ENCODE assay signal across 11 cellular contexts in genomic region chr17:45110676-45111611, GRCh38. TPM values are rescaled to one million over a fixed set of nuclear protein-coding genes. Genes with fewer than 3 reads are reported as not detected.
DNase-seq lines count a peak whose midpoint lies in the region; ATAC-seq and TF ChIP-seq lines count a peak whose summit lies in the region.
"Had no signal": no experiment of that assay in that cellular context is flagged by ENCODE, and none has a peak within 500 bp of the region (broad histone marks: within the 10 kb centered on the region; RNA-seq: fewer than 3 reads in every experiment).

No MANE protein-coding gene starts in this region.

- BruUV-seq in HCT116 (replicated peaks; lab: Mats Ljungman, UMichigan), result no TSS peak

- RAD21 ChIA-PET in HCT116 (lab: Charles Lee; ENCODE audit: low non-redundant PET in 1 of 2, low total read pairs in 2 of 2, uncharacterized antibody in 2 of 2, unreplicated experiment in 2 of 2), result no interaction called here

- H3K79me2 ChIP-seq in HCT116 (ENCODE audit: insufficient read depth, low read length), result no peaks in the 10 kb centered on the region
- H3K79me2 ChIP-seq: parathyroid adenoma had no signal

- H3K36me3 ChIP-seq in HCT116 (ENCODE audit: control insufficient read depth in 1 of 2, insufficient read depth in 2 of 2, low read length in 2 of 2) (peaks cover 6 to 21% of the 10 kb centered on the region in 2 experiments; a peak in 3 of 4 replicates), stomach smooth muscle (ENCODE audit: control insufficient read depth in 2 of 2, insufficient read depth in 2 of 2, low read length in 2 of 2) (peaks cover 16 to 27% of the 10 kb centered on the region in 2 donors)

- peak overlapping the region; percentile 14; the same call in 1 of the 2 replicates for H3K4me2 ChIP-seq in HCT116 (ENCODE audit: low read length)

- no peak for DNase-seq in HCT116 (ENCODE audit: low read depth, low spot score)
- peak; percentile 74 for DNase-seq in cerebellum (ENCODE audit: low spot score)
- DNase-seq in left lobe of liver (ENCODE audit: low spot score), result no peak
- no peak for DNase-seq in DMS79 treated with DMSO at 0.1 percent for 48 hours (lab: John Stamatoyannopoulos, UW)
- no peak for DNase-seq in mesenteric fat pad (ENCODE audit: low spot score)
- DNase-seq in T-helper 2 cell, result no peak
- DNase-seq: NCI-H2029; stimulated activated CD8-positive, alpha-beta memory T cell treated with anti-CD3 and anti-CD28 coated beads, Interleukin-4, amount 100 ng/mL, for 48 hours had no signal

- no peak for TF ChIP-seq CTCF in HCT116 (IDR thresholded peaks at IDR 0.05 in 2 of 3, conservative IDR thresholded peaks at IDR 0.05 in 1 of 3; ENCODE audit: borderline replicate concordance in 1 of 3, insufficient read depth in 1 of 3, low read depth in 2 of 3, low read length in 2 of 3)

- POLR2A ChIA-PET in HCT116 (lab: Charles Lee), result no interaction called here

- no peak overlapping the region for H3K4me3 ChIP-seq in HCT116 (replicated peaks in 1 of 2; ENCODE audit: low read depth in 1 of 2, low read length in 2 of 2)
- peak overlapping the region in 1 of 2 donors; percentile 15 for H3K4me3 ChIP-seq in stomach smooth muscle (ENCODE audit: low read length in 2 of 2)

- no peak for TF ChIP-seq POLR2A in HCT116 (IDR thresholded peaks at IDR 0.05; ENCODE audit: borderline replicate concordance, extremely low read depth, insufficient read depth, insufficient read length)

- no peak for TF ChIP-seq RAD21 in HCT116 (IDR thresholded peaks at IDR 0.05; ENCODE audit: low read depth)

- H3K4me1 ChIP-seq in HCT116 (ENCODE audit: control insufficient read depth in 1 of 2, insufficient read depth in 2 of 2, low read length in 2 of 2), result peaks cover 3 to 10% of the 10 kb centered on the region in 2 experiments; a peak in 2 of 4 replicates
- H3K4me1 ChIP-seq in stomach smooth muscle (ENCODE audit: control insufficient read depth, insufficient read depth, low read length), result peaks cover 48% of the 10 kb centered on the region
- H3K4me1 ChIP-seq: parathyroid adenoma had no signal

- intact Hi-C loops in HCT116 (cut with micrococcal nuclease), result no loop called here

- H2AFZ ChIP-seq in HCT116 (ENCODE audit: low read depth, low read length, poor library complexity, severe bottlenecking), result no peak overlapping the region
- H2AFZ ChIP-seq: parathyroid adenoma had no signal

- ATAC-seq in HCT116, result peak; percentile 42
- ATAC-seq in left lobe of liver, result peak; percentile 23
- ATAC-seq in GM19324 (IDR thresholded peaks at IDR 0.05; ENCODE audit: low FRiP score, unreplicated experiment), result no peak

- CTCF ChIA-PET in HCT116 (lab: Charles Lee), result no interaction called here

- H3K9me3 ChIP-seq in HCT116 (ENCODE audit: control insufficient read depth in 1 of 2, insufficient read depth in 1 of 2, low read depth in 1 of 2, low read length in 2 of 2) (no peaks in the 10 kb centered on the region), stomach smooth muscle (ENCODE audit: control insufficient read depth in 2 of 2, low read length in 2 of 2) (no peaks in the 10 kb centered on the region)

- H3K27me3 ChIP-seq in HCT116 (ENCODE audit: insufficient read depth, low read length) (no peaks in the 10 kb centered on the region), stomach smooth muscle (ENCODE audit: control insufficient read depth in 1 of 2, insufficient read depth in 2 of 2, low read length in 2 of 2) (no peaks in the 10 kb centered on the region)

- H4K20me1 ChIP-seq in HCT116 (ENCODE audit: insufficient read depth), result no peaks in the 10 kb centered on the region

- H3K9me2 ChIP-seq in HCT116 (ENCODE audit: insufficient read depth), result no peaks in the 10 kb centered on the region

- peak overlapping the region; percentile 28; the same call in 1 of the 2 replicates for H3K27ac ChIP-seq in HCT116 (ENCODE audit: low read depth, low read length)
- H3K27ac ChIP-seq in stomach smooth muscle (ENCODE audit: low read length), result peak overlapping the region; percentile 88
- H3K27ac ChIP-seq: parathyroid adenoma had no signal

- H3K9ac ChIP-seq in HCT116 (ENCODE audit: low read length) (no peak overlapping the region), stomach smooth muscle (ENCODE audit: low read length in 2 of 2) (peak overlapping the region; percentile 9 to 36)
- H3K9ac ChIP-seq: parathyroid adenoma had no signal

TF ChIP-seq in HCT116, 20 proteins besides CTCF, POLR2A, EP300 and RAD21:
- TF ChIP-seq YY1 (IDR thresholded peaks at IDR 0.05; ENCODE audit: extremely low read depth, insufficient replicate concordance, low read depth, low read length) (no peak), ZBTB33 (IDR thresholded peaks at IDR 0.05; ENCODE audit: extremely low read depth, insufficient replicate concordance, low read length) (no peak), ZFX (IDR thresholded peaks at IDR 0.05) (no peak), ZNF274 (IDR thresholded peaks at IDR 0.05; ENCODE audit: low read depth, low read length) (no peak), JUND (IDR thresholded peaks at IDR 0.05) (no peak), CEBPB (IDR thresholded peaks at IDR 0.05; ENCODE audit: low read depth) (no peak), CBX3 (IDR thresholded peaks at IDR 0.05; ENCODE audit: low read depth) (no peak), SP1 (IDR thresholded peaks at IDR 0.05; ENCODE audit: low read depth) (no peak), EZH2phosphoT487 (IDR thresholded peaks at IDR 0.05; ENCODE audit: borderline replicate concordance) (no peak)

RNA-seq across cellular contexts. Expression of gene PLCD3, which starts 21.4 kb away (rescaled TPM):
- total RNA-seq in HCT116 (2021; ENCODE audit: unreplicated experiment) (197 TPM), cerebellum (9.5 TPM), left lobe of liver (3.4 TPM), mesenteric fat pad (64.2 TPM)
- polyA plus RNA-seq in HCT116 (2012), result 109 and 122 TPM in 2 replicates

RNA-seq across cellular contexts. Expression of gene ACBD4, which starts 24.5 kb away (rescaled TPM):
- 13.6 TPM for total RNA-seq in HCT116 (2021; ENCODE audit: unreplicated experiment)
- 6.1 and 9.5 TPM in 2 replicates for polyA plus RNA-seq in HCT116 (2012)
- total RNA-seq in cerebellum, result 1.9 TPM
- 90.3 TPM for total RNA-seq in left lobe of liver
- total RNA-seq in mesenteric fat pad, result 10.9 TPM

RNA-seq across cellular contexts. Expression of gene HEXIM1, which starts 37.3 kb away (rescaled TPM):
- 58.0 TPM for total RNA-seq in HCT116 (2021; ENCODE audit: unreplicated experiment)
- polyA plus RNA-seq in HCT116 (2012), result 29.6 and 33.0 TPM in 2 replicates
- 5.4 TPM for total RNA-seq in cerebellum
- total RNA-seq in left lobe of liver, result 29.3 TPM
- 42.1 TPM for total RNA-seq in mesenteric fat pad

RNA-seq across cellular contexts. Expression of gene NMT1, which starts 49.8 kb away (rescaled TPM):
- total RNA-seq in HCT116 (2021; ENCODE audit: unreplicated experiment), result 173 TPM
- 124 and 172 TPM in 2 replicates for polyA plus RNA-seq in HCT116 (2012)
- total RNA-seq in cerebellum, result 30.4 TPM
- total RNA-seq in left lobe of liver, result 77.0 TPM
- total RNA-seq in mesenteric fat pad, result 118 TPM

RNA-seq across cellular contexts. Expression of gene HEXIM2, which starts 50.7 kb away (rescaled TPM):
- total RNA-seq in HCT116 (2021; ENCODE audit: unreplicated experiment), result 13.5 TPM
- polyA plus RNA-seq in HCT116 (2012), result 14.1 and 18.1 TPM in 2 replicates
- total RNA-seq in cerebellum, result 4.7 TPM
- total RNA-seq in left lobe of liver, result 14.2 TPM
- total RNA-seq in mesenteric fat pad, result 5.1 TPM
